ENCODE assay signal across 8 cellular contexts in genomic region chr12:24561882-24562760, GRCh38.
DNase-seq lines count a peak whose midpoint lies in the region; ATAC-seq and TF ChIP-seq lines count a peak whose summit lies in the region.

No MANE protein-coding gene starts in this region.

- CTCF ChIA-PET in AG04449 (lab: Yijun Ruan, JAX) (no interaction called here), MCF 10A (lab: Yijun Ruan, JAX) (interaction anchor here (0.7 to 1.1 kb wide), 3 partner anchors 9 to 1897 kb away, joined by 3 to 5 read pairs (median 3); no protein-coding TSS in a partner anchor)

- BruUV-seq in MCF 10A (replicated peaks; lab: Mats Ljungman, UMichigan), result no TSS peak

- no peaks in the 10 kb centered on the region for H3K9me3 Mint-ChIP-seq in MCF 10A (ENCODE audit: unreplicated experiment)
- peaks cover 0 to 2% (median 0%) of the 10 kb centered on the region in 6 donors for H3K9me3 Mint-ChIP-seq in immature natural killer cell

- H3K27me3 ChIP-seq in sigmoid colon, result no peaks in the 10 kb centered on the region

- TF ChIP-seq POLR2A in sigmoid colon (IDR thresholded peaks at IDR 0.05), result no peak

- H3K27ac ChIP-seq in sigmoid colon, result peak overlapping the region; percentile 79 to 85 (median 82)

- H3K36me3 ChIP-seq in sigmoid colon, result no peaks in the 10 kb centered on the region

- no peak overlapping the region for H3K27ac Mint-ChIP-seq in MCF 10A (ENCODE audit: low read depth, unreplicated experiment)
- H3K27ac Mint-ChIP-seq in immature natural killer cell, result peak overlapping the region in 1 of 6 donors; percentile 28

- H3K4me3 Mint-ChIP-seq in MCF 10A (ENCODE audit: unreplicated experiment) (peak overlapping the region; percentile 77), immature natural killer cell (peak overlapping the region; percentile 83 to 92 (median 88))

- H3K4me3 ChIP-seq in AG04449 (ENCODE audit: low read depth, low read length), result peak overlapping the region; percentile 68
- H3K4me3 ChIP-seq in sigmoid colon, result peak overlapping the region; percentile 52 to 82 (median 78)

- no peaks in the 10 kb centered on the region for H3K9me3 ChIP-seq in sigmoid colon

- H3K27me3 Mint-ChIP-seq in MCF 10A (ENCODE audit: insufficient read depth, unreplicated experiment) (no peaks in the 10 kb centered on the region), immature natural killer cell (ENCODE audit: low read depth in 3 of 3) (peaks cover 12 to 35% (median 19%) of the 10 kb centered on the region in 3 donors)

- WGBS in sigmoid colon, 2 donors, result 1% methylated on average over 73 to 74 of the region's 74 CpGs

- intact Hi-C loops in MCF 10A (cut with micrococcal nuclease), result no loop called here
- intact Hi-C loops in sigmoid colon (cut with DNase I), result loop anchor here (5.0 kb wide), 1 partner anchor 60 kb away; no protein-coding TSS in a partner anchor

- in situ Hi-C loops in GM13976 (cut with MboI; ENCODE audit: low sequenced_read_pairs, unreplicated experiment), result no loop called here

- H3K36me3 Mint-ChIP-seq in MCF 10A (ENCODE audit: insufficient read depth, unreplicated experiment), result no peaks in the 10 kb centered on the region
- no peaks in the 10 kb centered on the region for H3K36me3 Mint-ChIP-seq in immature natural killer cell

- TF ChIP-seq CTCF in AG04449 (IDR thresholded peaks at IDR 0.05; ENCODE audit: insufficient read depth, low read length, missing control alignments) (no peak), GM13976 (IDR thresholded peaks at IDR 0.05; ENCODE audit: borderline replicate concordance, control extremely low read depth, extremely low read depth, insufficient read depth, missing control alignments) (no peak), MCF 10A (IDR thresholded peaks at IDR 0.05; ENCODE audit: unreplicated experiment) (no peak), sigmoid colon (IDR thresholded peaks at IDR 0.05) (no peak)

- POLR2A ChIA-PET in AG04449 (lab: Yijun Ruan, JAX), result no interaction called here
- POLR2A ChIA-PET in MCF 10A (lab: Yijun Ruan, JAX), result interaction anchor here (1.1 kb wide), 1 partner anchor 9 kb away, joined by 5 read pairs; no protein-coding TSS in a partner anchor

- ATAC-seq in GM19455 (IDR thresholded peaks at IDR 0.05; ENCODE audit: unreplicated experiment), result no peak

- peaks cover 0 to 30% (median 21%) of the 10 kb centered on the region in 4 donors for H3K4me1 ChIP-seq in sigmoid colon

- peaks cover 8% of the 10 kb centered on the region for H3K4me1 Mint-ChIP-seq in MCF 10A (ENCODE audit: insufficient read depth, unreplicated experiment)
- H3K4me1 Mint-ChIP-seq in immature natural killer cell, result peaks cover 18 to 46% of the 10 kb centered on the region in 2 donors

- TF ChIP-seq EP300 in sigmoid colon (IDR thresholded peaks at IDR 0.05), result no peak

- DNase-seq in AG04449 (ENCODE audit: low read depth, low spot score) (no peak), GM13976 (ENCODE audit: low spot score) (peak; percentile 58), NCI-H82 treated with DMSO at 0.1 percent for 48 hours (lab: John Stamatoyannopoulos, UW; ENCODE audit: unreplicated experiment) (peak; percentile 80), MCF 10A (ENCODE audit: unreplicated experiment) (peak; percentile 31), immature natural killer cell (peak in 2 of 3 donors; percentile 20 to 30), sigmoid colon (peak; percentile 84), middle frontal gyrus (ENCODE audit: extremely low spot score, low spot score) (no peak)

Comparison
In these comparisons a context has a peak if more than half of its experiments do, and no peak if none do; other contexts are left out.
1. DNase-seq: peak in GM13976 (single experiment), NCI-H82 treated with DMSO at 0.1 percent for 48 hours (single experiment), MCF 10A (single experiment), immature natural killer cell (2 of 3) and sigmoid colon (single experiment); none in AG04449 (single experiment) and middle frontal gyrus (single experiment).